ENCODE assay signal across 20 cellular contexts in genomic region chr16:86048221-86048620, GRCh38.
DNase-seq lines count a peak whose midpoint lies in the region; ATAC-seq lines count a peak whose summit lies in the region.
"Had no signal": no experiment of that assay in that cellular context is flagged by ENCODE, and none has a peak within 500 bp of the region (broad histone marks: within the 10 kb centered on the region; RNA-seq: fewer than 3 reads in every experiment).

No MANE protein-coding gene starts in this region.

- H4K8ac ChIP-seq in neuronal stem cell (ENCODE audit: low read depth, low read length): no peak overlapping the region

- no peaks in the 10 kb centered on the region for H3K4me1 ChIP-seq in iPS-20b (ENCODE audit: insufficient read depth, low read length)
- H3K4me1 ChIP-seq in neuronal stem cell (ENCODE audit: control insufficient read depth in 2 of 2, insufficient read depth in 1 of 2, low read depth in 1 of 2, low read length in 2 of 2): peaks cover 0 to 7% of the 10 kb centered on the region in 2 donors

- no peak overlapping the region for H2BK120ac ChIP-seq in neuronal stem cell (ENCODE audit: low read depth, low read length)

- H3K36me3 ChIP-seq in iPS-20b (ENCODE audit: insufficient read depth, low read depth, low read length): no peaks in the 10 kb centered on the region
- H3K36me3 ChIP-seq in neuronal stem cell (replicated peaks in 1 of 2; ENCODE audit: control insufficient read depth in 2 of 2, insufficient read depth in 2 of 2, low read length in 2 of 2): no peaks in the 10 kb centered on the region

- H2BK15ac ChIP-seq in neuronal stem cell (ENCODE audit: low read length): no peak overlapping the region

- H4K91ac ChIP-seq in neuronal stem cell (ENCODE audit: low read depth, low read length, poor library complexity): no peak overlapping the region

- ATAC-seq in GM19328 (IDR thresholded peaks at IDR 0.05; ENCODE audit: unreplicated experiment): no peak
- ATAC-seq: HepG2, Right ventricle myocardium inferior had no signal

- H3K9me3 ChIP-seq in iPS-20b (ENCODE audit: insufficient read depth, low read depth, low read length) (no peaks in the 10 kb centered on the region), neuronal stem cell (replicated peaks in 1 of 2; ENCODE audit: control insufficient read depth in 2 of 2, insufficient read depth in 1 of 2, low read depth in 1 of 2, low read length in 2 of 2) (no peaks in the 10 kb centered on the region)
- H3K9me3 ChIP-seq: Caco-2 had no signal

- no peak overlapping the region for H2BK12ac ChIP-seq in neuronal stem cell (ENCODE audit: low read length)

- H3K4me3 ChIP-seq in iPS-20b (ENCODE audit: low read length) (0 out of 2 replicates have a peak overlapping the region, but pooled peaks have one; percentile 27), neuronal stem cell (ENCODE audit: low read length in 2 of 2) (no peak overlapping the region)
- H3K4me3 ChIP-seq: PC-9 had no signal

- H3K27me3 ChIP-seq in iPS-20b (ENCODE audit: insufficient read depth, low read length) (peaks cover 16% of the 10 kb centered on the region; the same call in 1 of the 2 replicates), neuronal stem cell (ENCODE audit: control insufficient read depth in 3 of 3, insufficient read depth in 3 of 3, low read depth in 1 of 3, low read length in 3 of 3) (peaks cover 0 to 45% (median 0%) of the 10 kb centered on the region in 3 experiments)

- peak; percentile 1 for DNase-seq in activated naive CD4-positive, alpha-beta T cell treated with anti-CD3 and anti-CD28 coated beads, Interleukin-2, amount 50 U/mL, for 16 hours
- DNase-seq in activated naive CD4-positive, alpha-beta T cell (lab: John Stamatoyannopoulos, UW): no peak
- DNase-seq in neuronal stem cell (ENCODE audit: low spot score) (no peak), A172 (ENCODE audit: low spot score) (no peak), C1 segment of cervical spinal cord (lab: John Stamatoyannopoulos, UW) (no peak), SKM-1 treated with dmso at 0.1 percent for 144 hours (lab: John Stamatoyannopoulos, UW; ENCODE audit: unreplicated experiment) (no peak)
- DNase-seq: EL, HFFc6, KG1, NCI-H1436 treated with DMSO at 0.1 percent for 48 hours, NCI-H2081, NCI-H82, PC-9 had no signal

- peak overlapping the region; percentile 41 for H3K18ac ChIP-seq in neuronal stem cell (ENCODE audit: low read length)

- no peaks in the 10 kb centered on the region for H3K79me1 ChIP-seq in neuronal stem cell (ENCODE audit: low read depth, low read length)

- H3K23ac ChIP-seq in neuronal stem cell (ENCODE audit: low read depth, low read length, poor library complexity): no peak overlapping the region

- H3K9ac ChIP-seq in iPS-20b (ENCODE audit: low read depth, low read length) (no peak overlapping the region), neuronal stem cell (ENCODE audit: low read depth, low read length, poor library complexity) (no peak overlapping the region)

- H3K4me2 ChIP-seq in neuronal stem cell (ENCODE audit: insufficient read depth, low read length, poor library complexity, severe bottlenecking): no peak overlapping the region
- H3K4me2 ChIP-seq: PC-9 had no signal

- H2AK5ac ChIP-seq in neuronal stem cell (ENCODE audit: low read depth, low read length): no peak overlapping the region

- no peak overlapping the region for H2AFZ ChIP-seq in neuronal stem cell (ENCODE audit: low read length)
- H2AFZ ChIP-seq: PC-9 had no signal

- WGBS in neuronal stem cell (ENCODE audit: extremely low coverage in 2 of 2, insufficient read length in 2 of 2, insufficient replicate concordance in 1 of 2), 2 donors: no CpG with 5 or more reads among the region's 11 CpGs

- H2BK5ac ChIP-seq in neuronal stem cell (ENCODE audit: low read length): no peak overlapping the region

- no peak overlapping the region for H3K14ac ChIP-seq in neuronal stem cell (ENCODE audit: low read length)

- no peak overlapping the region for H3K4ac ChIP-seq in neuronal stem cell (ENCODE audit: low read length)

- H3K27ac ChIP-seq in iPS-20b (ENCODE audit: low read length) (no peak overlapping the region), neuronal stem cell (replicated peaks; ENCODE audit: low read length) (no peak overlapping the region)
- H3K27ac ChIP-seq: 22Rv1, C4-2B, PC-9 had no signal
